ENCODE assay signal across 8 cellular contexts in the genomic region with DNA sequence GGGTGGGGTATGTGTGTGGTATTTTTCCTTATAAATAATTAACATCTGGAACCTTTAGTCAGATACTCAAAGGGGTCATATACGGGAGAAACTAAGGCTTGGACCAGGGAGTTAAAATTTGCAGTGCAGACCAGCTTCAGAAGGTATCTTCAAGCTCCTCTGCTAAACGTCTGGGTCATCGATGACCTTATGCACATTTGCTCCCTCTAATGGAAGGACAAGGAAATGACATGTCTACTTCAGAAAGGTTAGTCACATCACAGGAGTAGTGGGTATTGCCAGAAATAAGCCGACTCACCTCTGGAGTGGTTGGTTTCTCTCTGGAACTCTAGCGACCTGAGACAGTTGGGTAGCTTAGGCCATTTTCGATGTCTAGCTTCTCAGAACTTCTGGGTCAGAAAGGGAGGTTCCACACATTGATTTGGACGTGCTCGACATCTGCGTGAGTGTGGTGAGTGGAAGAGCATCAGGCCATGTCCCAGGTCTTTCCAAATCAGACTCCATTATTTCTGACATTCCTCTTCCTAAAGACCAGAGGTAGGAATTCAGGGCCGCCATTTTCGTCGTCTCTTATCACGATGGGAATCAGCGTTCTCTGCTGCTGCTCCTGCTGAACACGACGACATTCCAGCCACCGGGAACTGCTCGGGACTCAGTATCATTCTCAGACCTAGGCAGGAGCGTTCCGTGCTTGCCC. TPM values are rescaled to one million over a fixed set of nuclear protein-coding genes. Genes with fewer than 3 reads are reported as not detected.
DNase-seq lines count a peak whose midpoint lies in the region; ATAC-seq and TF ChIP-seq lines count a peak whose summit lies in the region.

No MANE protein-coding gene starts in this region.

- ATAC-seq in HG03135 (IDR thresholded peaks at IDR 0.05; ENCODE audit: unreplicated experiment): peak; percentile 55
- ATAC-seq in WTC11: peak; percentile 86
- ATAC-seq in HG03097 (IDR thresholded peaks at IDR 0.05; ENCODE audit: low FRiP score, unreplicated experiment): no peak

- H3K36me3 Mint-ChIP-seq in WTC11 (no peaks in the 10 kb centered on the region), neural crest cell (ENCODE audit: low read depth) (no peaks in the 10 kb centered on the region)

- TF ChIP-seq CTCF in AG04449 (IDR thresholded peaks at IDR 0.05; ENCODE audit: insufficient read depth, low read length, missing control alignments) (peak; percentile 62), GM10266 (IDR thresholded peaks at IDR 0.05; ENCODE audit: control insufficient read depth, insufficient read depth, low read depth, missing control alignments) (peak; percentile 69), WTC11 (IDR thresholded peaks at IDR 0.05) (peak; percentile 77; the same call in 1 of the 2 replicates), fibroblast of mammary gland (conservative IDR thresholded peaks at IDR 0.05; ENCODE audit: control insufficient read depth, insufficient read depth, low read depth, low read length) (peak; percentile 89), neural crest cell (conservative IDR thresholded peaks at IDR 0.05) (peak; percentile 73)

- H3K27me3 Mint-ChIP-seq in WTC11 (ENCODE audit: low read depth) (peaks cover 4% of the 10 kb centered on the region), neural crest cell (ENCODE audit: low read depth) (no peaks in the 10 kb centered on the region)

- H3K9me3 Mint-ChIP-seq in WTC11 (no peaks in the 10 kb centered on the region), neural crest cell (no peaks in the 10 kb centered on the region)

- CTCF ChIA-PET in AG04449 (lab: Yijun Ruan, JAX): interaction anchor here (0.6 to 12.6 kb wide), 45 partner anchors 9 to 453 kb away, joined by 3 to 624 read pairs (median 5); a partner anchor contains a TSS
- CTCF ChIA-PET in WTC11 (lab: Charles Lee): interaction anchor here (0.6 to 6.1 kb wide), 42 partner anchors 9 to 200 kb away, joined by 3 to 119 read pairs (median 4); a partner anchor contains a TSS

- 0 out of 2 replicates have a peak overlapping the region, but pooled peaks have one; percentile 20 for H3K27ac Mint-ChIP-seq in WTC11
- H3K27ac Mint-ChIP-seq in neural crest cell (ENCODE audit: unreplicated experiment): no peak overlapping the region

- DNase-seq in AG04449 (ENCODE audit: low read depth, low spot score): no peak
- DNase-seq in GM10266 (ENCODE audit: extremely low spot score): peak; percentile 77
- peak; percentile 59 for DNase-seq in NCI-H2227 (lab: John Stamatoyannopoulos, UW; ENCODE audit: unreplicated experiment)
- DNase-seq in WTC11 (ENCODE audit: low spot score): peak; percentile 17
- peak; percentile 94 for DNase-seq in fibroblast of mammary gland (ENCODE audit: low read depth)
- DNase-seq in neural crest cell (ENCODE audit: low read depth, low spot score): no peak

- H3K4me1 Mint-ChIP-seq in WTC11: peaks cover 14% of the 10 kb centered on the region
- peaks cover 12% of the 10 kb centered on the region for H3K4me1 Mint-ChIP-seq in neural crest cell

- no peak overlapping the region for H3K4me3 Mint-ChIP-seq in WTC11
- no peak overlapping the region for H3K4me3 Mint-ChIP-seq in neural crest cell

- POLR2A ChIA-PET in AG04449 (lab: Yijun Ruan, JAX) (interaction anchor here (0.6 to 1.0 kb wide), 5 partner anchors 88 to 225 kb away, joined by 3 to 5 read pairs (median 3); no protein-coding TSS in a partner anchor), WTC11 (lab: Charles Lee) (interaction anchor here (0.5 kb wide), 1 partner anchor 32 kb away, joined by 3 read pairs; a partner anchor contains a TSS)

- peak overlapping the region; percentile 23 for H3K4me3 ChIP-seq in AG04449 (ENCODE audit: low read depth, low read length)
- H3K4me3 ChIP-seq in fibroblast of mammary gland (ENCODE audit: control insufficient read depth, low read depth, low read length): peak overlapping the region; percentile 3

TF ChIP-seq in WTC11, 78 proteins besides CTCF, POLR2A, EP300 and RAD21:
- TF ChIP-seq ZNF416 (CRISPR knock-in tag; IDR thresholded peaks at IDR 0.05): no peak
- no peak for TF ChIP-seq IRF2 (CRISPR knock-in tag; IDR thresholded peaks at IDR 0.05; ENCODE audit: borderline replicate concordance, low read depth)
- TF ChIP-seq, protein P1, sequence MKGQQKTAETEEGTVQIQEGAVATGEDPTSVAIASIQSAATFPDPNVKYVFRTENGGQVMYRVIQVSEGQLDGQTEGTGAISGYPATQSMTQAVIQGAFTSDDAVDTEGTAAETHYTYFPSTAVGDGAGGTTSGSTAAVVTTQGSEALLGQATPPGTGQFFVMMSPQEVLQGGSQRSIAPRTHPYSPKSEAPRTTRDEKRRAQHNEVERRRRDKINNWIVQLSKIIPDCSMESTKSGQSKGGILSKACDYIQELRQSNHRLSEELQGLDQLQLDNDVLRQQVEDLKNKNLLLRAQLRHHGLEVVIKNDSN (CRISPR knock-in tag; IDR thresholded peaks at IDR 0.05): no peak
- TF ChIP-seq ELF4 (CRISPR knock-in tag; IDR thresholded peaks at IDR 0.05; ENCODE audit: low read depth): no peak
- no peak for TF ChIP-seq CREM (CRISPR knock-in tag; IDR thresholded peaks at IDR 0.05)
- no peak for TF ChIP-seq FOXJ3 (CRISPR knock-in tag; IDR thresholded peaks at IDR 0.05; ENCODE audit: borderline replicate concordance)
- TF ChIP-seq NR1H2 (CRISPR knock-in tag; IDR thresholded peaks at IDR 0.05): no peak
- TF ChIP-seq TEAD4 (CRISPR knock-in tag; IDR thresholded peaks at IDR 0.05): no peak
- TF ChIP-seq, protein P2, sequence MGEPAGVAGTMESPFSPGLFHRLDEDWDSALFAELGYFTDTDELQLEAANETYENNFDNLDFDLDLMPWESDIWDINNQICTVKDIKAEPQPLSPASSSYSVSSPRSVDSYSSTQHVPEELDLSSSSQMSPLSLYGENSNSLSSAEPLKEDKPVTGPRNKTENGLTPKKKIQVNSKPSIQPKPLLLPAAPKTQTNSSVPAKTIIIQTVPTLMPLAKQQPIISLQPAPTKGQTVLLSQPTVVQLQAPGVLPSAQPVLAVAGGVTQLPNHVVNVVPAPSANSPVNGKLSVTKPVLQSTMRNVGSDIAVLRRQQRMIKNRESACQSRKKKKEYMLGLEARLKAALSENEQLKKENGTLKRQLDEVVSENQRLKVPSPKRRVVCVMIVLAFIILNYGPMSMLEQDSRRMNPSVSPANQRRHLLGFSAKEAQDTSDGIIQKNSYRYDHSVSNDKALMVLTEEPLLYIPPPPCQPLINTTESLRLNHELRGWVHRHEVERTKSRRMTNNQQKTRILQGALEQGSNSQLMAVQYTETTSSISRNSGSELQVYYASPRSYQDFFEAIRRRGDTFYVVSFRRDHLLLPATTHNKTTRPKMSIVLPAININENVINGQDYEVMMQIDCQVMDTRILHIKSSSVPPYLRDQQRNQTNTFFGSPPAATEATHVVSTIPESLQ (CRISPR knock-in tag; IDR thresholded peaks at IDR 0.05): no peak
- TF ChIP-seq HMGA2 (CRISPR knock-in tag; IDR thresholded peaks at IDR 0.05): no peak
- no peak for TF ChIP-seq CREB1 (CRISPR knock-in tag; IDR thresholded peaks at IDR 0.05)
- no peak for TF ChIP-seq JAZF1 (CRISPR knock-in tag; IDR thresholded peaks at IDR 0.05)
- no peak for TF ChIP-seq NR2C2 (CRISPR knock-in tag; IDR thresholded peaks at IDR 0.05)
- TF ChIP-seq, protein P3, sequence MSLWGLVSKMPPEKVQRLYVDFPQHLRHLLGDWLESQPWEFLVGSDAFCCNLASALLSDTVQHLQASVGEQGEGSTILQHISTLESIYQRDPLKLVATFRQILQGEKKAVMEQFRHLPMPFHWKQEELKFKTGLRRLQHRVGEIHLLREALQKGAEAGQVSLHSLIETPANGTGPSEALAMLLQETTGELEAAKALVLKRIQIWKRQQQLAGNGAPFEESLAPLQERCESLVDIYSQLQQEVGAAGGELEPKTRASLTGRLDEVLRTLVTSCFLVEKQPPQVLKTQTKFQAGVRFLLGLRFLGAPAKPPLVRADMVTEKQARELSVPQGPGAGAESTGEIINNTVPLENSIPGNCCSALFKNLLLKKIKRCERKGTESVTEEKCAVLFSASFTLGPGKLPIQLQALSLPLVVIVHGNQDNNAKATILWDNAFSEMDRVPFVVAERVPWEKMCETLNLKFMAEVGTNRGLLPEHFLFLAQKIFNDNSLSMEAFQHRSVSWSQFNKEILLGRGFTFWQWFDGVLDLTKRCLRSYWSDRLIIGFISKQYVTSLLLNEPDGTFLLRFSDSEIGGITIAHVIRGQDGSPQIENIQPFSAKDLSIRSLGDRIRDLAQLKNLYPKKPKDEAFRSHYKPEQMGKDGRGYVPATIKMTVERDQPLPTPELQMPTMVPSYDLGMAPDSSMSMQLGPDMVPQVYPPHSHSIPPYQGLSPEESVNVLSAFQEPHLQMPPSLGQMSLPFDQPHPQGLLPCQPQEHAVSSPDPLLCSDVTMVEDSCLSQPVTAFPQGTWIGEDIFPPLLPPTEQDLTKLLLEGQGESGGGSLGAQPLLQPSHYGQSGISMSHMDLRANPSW (CRISPR knock-in tag; conservative IDR thresholded peaks at IDR 0.05; ENCODE audit: low read depth): no peak
TF ChIP-seq in WTC11: peak in this region for 0.

RNA-seq across cellular contexts. Expression of a gene that starts 31.8 kb away (rescaled TPM):
- total RNA-seq in WTC11 (2021) (13.9 to 16.8 TPM (median 16.4 TPM) in 3 replicates), neural crest cell (19.2 and 21.4 TPM in 2 replicates)

Comparison
In these comparisons a context has a peak if more than half of its experiments do, and no peak if none do; other contexts are left out.
1. DNase-seq: peak in GM10266 (single experiment), NCI-H2227 (single experiment), WTC11 (single experiment) and fibroblast of mammary gland (single experiment); none in AG04449 (single experiment) and neural crest cell (single experiment).
2. Peak in every context shown above with its lines, with median percentiles within 50 percentile points of each other: CTCF ChIP-seq.